Comparison of ENCODE assay signal across 1 cellular context in genomic region chr12:62891805-62892549, GRCh38.
TF ChIP-seq lines count a peak whose summit lies in the region.

No MANE protein-coding gene starts in this region.

TF ChIP-seq in HepG2, 621 proteins besides CTCF, POLR2A, EP300 and RAD21 (continued from another document and continues in another):
- TF ChIP-seq ZNF574 (CRISPR knock-in tag; IDR thresholded peaks at IDR 0.05), result no peak
- TF ChIP-seq ZNF607 (CRISPR knock-in tag; IDR thresholded peaks at IDR 0.05; ENCODE audit: borderline replicate concordance), result no peak
- TF ChIP-seq ZNF225 (CRISPR knock-in tag; IDR thresholded peaks at IDR 0.05), result no peak
- TF ChIP-seq ZNF354B (CRISPR knock-in tag; IDR thresholded peaks at IDR 0.05), result 0 out of 2 replicates have a peak, but pooled peaks have one; percentile 12
- no peak for TF ChIP-seq MLXIP (CRISPR knock-in tag; IDR thresholded peaks at IDR 0.05; ENCODE audit: borderline replicate concordance)
- TF ChIP-seq ELK4 (CRISPR knock-in tag; IDR thresholded peaks at IDR 0.05; ENCODE audit: borderline replicate concordance), result no peak
- TF ChIP-seq MZF1 (CRISPR knock-in tag; IDR thresholded peaks at IDR 0.05; ENCODE audit: borderline replicate concordance), result no peak
- TF ChIP-seq PAWR (CRISPR knock-in tag; IDR thresholded peaks at IDR 0.05; ENCODE audit: borderline replicate concordance), result no peak
- TF ChIP-seq FOXM1 (CRISPR knock-in tag; IDR thresholded peaks at IDR 0.05), result no peak
- TF ChIP-seq ZNF331 (CRISPR knock-in tag; IDR thresholded peaks at IDR 0.05), result peak; percentile 56; the same call in 1 of the 2 replicates
- no peak for TF ChIP-seq USF2 (IDR thresholded peaks at IDR 0.05; ENCODE audit: low read depth, low read length)
- TF ChIP-seq USF2 (CRISPR knock-in tag; IDR thresholded peaks at IDR 0.05; ENCODE audit: borderline replicate concordance), result no peak
- peak; percentile 79 for TF ChIP-seq NR2F6 (IDR thresholded peaks at IDR 0.05)
- peak; percentile 69 for TF ChIP-seq NR2F6 (CRISPR knock-in tag; IDR thresholded peaks at IDR 0.05)
- peak; percentile 56; the same call in 1 of the 2 replicates for TF ChIP-seq ATF3 (CRISPR knock-in tag; IDR thresholded peaks at IDR 0.05)
- no peak for TF ChIP-seq PHB2 (IDR thresholded peaks at IDR 0.05; ENCODE audit: partially characterized antibody)
- TF ChIP-seq ZNF180 (CRISPR knock-in tag; IDR thresholded peaks at IDR 0.05; ENCODE audit: borderline replicate concordance, low read depth), result no peak
- TF ChIP-seq XRCC5 (optimal IDR thresholded peaks at IDR 0.05; ENCODE audit: low read length), result no peak
- no peak for TF ChIP-seq HMGXB4 (CRISPR knock-in tag; IDR thresholded peaks at IDR 0.05; ENCODE audit: borderline replicate concordance in 1 of 2, low read depth in 1 of 2)
- no peak for TF ChIP-seq DR1 (CRISPR knock-in tag; IDR thresholded peaks at IDR 0.05)
- no peak for TF ChIP-seq MXD3 (CRISPR knock-in tag; IDR thresholded peaks at IDR 0.05)
- TF ChIP-seq NONO (IDR thresholded peaks at IDR 0.05), result no peak
- peak; percentile 66 for TF ChIP-seq NONO (CRISPR knock-in tag; conservative IDR thresholded peaks at IDR 0.05)
- no peak for TF ChIP-seq ZNF44 (CRISPR knock-in tag; IDR thresholded peaks at IDR 0.05)
- TF ChIP-seq BORCS8-MEF2B (CRISPR knock-in tag; IDR thresholded peaks at IDR 0.05), result no peak
- no peak for TF ChIP-seq ZNF17 (CRISPR knock-in tag; IDR thresholded peaks at IDR 0.05)
- TF ChIP-seq ZNF546 (CRISPR knock-in tag; conservative IDR thresholded peaks at IDR 0.05), result no peak
- no peak for TF ChIP-seq ZNF883 (CRISPR knock-in tag; IDR thresholded peaks at IDR 0.05; ENCODE audit: not compliant biosample characterization)
- TF ChIP-seq SPEN (CRISPR knock-in tag; IDR thresholded peaks at IDR 0.05; ENCODE audit: low read depth), result no peak
- no peak for TF ChIP-seq RBM39 (IDR thresholded peaks at IDR 0.05; ENCODE audit: low read depth, low read length, poor library complexity, severe bottlenecking)
- no peak for TF ChIP-seq ZBTB38 (CRISPR knock-in tag; IDR thresholded peaks at IDR 0.05)
- TF ChIP-seq ZNF670 (CRISPR knock-in tag; IDR thresholded peaks at IDR 0.05; ENCODE audit: borderline replicate concordance), result no peak
- TF ChIP-seq ZNF414 (CRISPR knock-in tag; IDR thresholded peaks at IDR 0.05), result peak; percentile 63; the same call in 1 of the 2 replicates
- TF ChIP-seq E2F1 (CRISPR knock-in tag; IDR thresholded peaks at IDR 0.05), result no peak
- TF ChIP-seq TAF1 (CRISPR knock-in tag; IDR thresholded peaks at IDR 0.05), result no peak
- no peak for TF ChIP-seq ZNF543 (CRISPR knock-in tag; IDR thresholded peaks at IDR 0.05)
- TF ChIP-seq ELF3 (CRISPR knock-in tag; IDR thresholded peaks at IDR 0.05), result peak; percentile 94
- TF ChIP-seq ETV6 (CRISPR knock-in tag; conservative IDR thresholded peaks at IDR 0.05), result no peak
- TF ChIP-seq THAP9 (CRISPR knock-in tag; IDR thresholded peaks at IDR 0.05; ENCODE audit: borderline replicate concordance), result no peak
- TF ChIP-seq ZBTB21 (CRISPR knock-in tag; IDR thresholded peaks at IDR 0.05), result 0 out of 2 replicates have a peak, but pooled peaks have one; percentile 53
- no peak for TF ChIP-seq ATF7-NPFF (CRISPR knock-in tag; IDR thresholded peaks at IDR 0.05; ENCODE audit: low read depth)
- no peak for TF ChIP-seq FOXC1 (CRISPR knock-in tag; IDR thresholded peaks at IDR 0.05; ENCODE audit: borderline replicate concordance)
- TF ChIP-seq HMG20B (CRISPR knock-in tag; conservative IDR thresholded peaks at IDR 0.05), result 0 out of 2 replicates have a peak, but pooled peaks have one; percentile 24
- no peak for TF ChIP-seq MYPOP (CRISPR knock-in tag; IDR thresholded peaks at IDR 0.05)
- TF ChIP-seq ZBTB1 (CRISPR knock-in tag; IDR thresholded peaks at IDR 0.05; ENCODE audit: borderline replicate concordance), result no peak
